ENCODE assay signal across 21 cellular contexts in genomic region chr12:13744566-13744965, GRCh38.
A peak's percentile ranks its signal among the peaks of the same experiment; 100 is the strongest.
DNase-seq lines count a peak whose midpoint lies in the region; ATAC-seq and TF ChIP-seq lines count a peak whose summit lies in the region.
"Had no signal": no experiment of that assay in that cellular context is flagged by ENCODE, and none has a peak within 500 bp of the region (broad histone marks: within the 10 kb centered on the region; RNA-seq: fewer than 3 reads in every experiment).

No MANE protein-coding gene starts in this region.

- H3K36me3 Mint-ChIP-seq in brain, result no peaks in the 10 kb centered on the region
- H3K36me3 Mint-ChIP-seq in endodermal cell (ENCODE audit: low read depth), result no peaks in the 10 kb centered on the region
- no peaks in the 10 kb centered on the region for H3K36me3 Mint-ChIP-seq in activated T-cell treated with anti-CD3 and anti-CD28 coated beads, Interleukin-2, amount 50 U/mL, for 4 hours (ENCODE audit: insufficient read depth)

- H3K9me3 Mint-ChIP-seq in brain (peaks cover 0 to 4% (median 0%) of the 10 kb centered on the region in 5 experiments), endodermal cell (no peaks in the 10 kb centered on the region)
- no peaks in the 10 kb centered on the region for H3K9me3 Mint-ChIP-seq in activated T-cell treated with anti-CD3 and anti-CD28 coated beads, Interleukin-2, amount 50 U/mL, for 4 hours

- WGBS in endodermal cell (ENCODE audit: insufficient coverage in 1 of 2, insufficient read length in 1 of 2), 2 experiments, result 85 to 86% methylated on average over 4 to 9 of the region's 9 CpGs

- no peaks in the 10 kb centered on the region for H3K36me3 ChIP-seq in endodermal cell (ENCODE audit: control insufficient read depth, insufficient read depth, low read length)
- no peaks in the 10 kb centered on the region for H3K36me3 ChIP-seq in vagina

- intact Hi-C loops in vagina (cut with DNase I), result no loop called here

- H3K4me3 Mint-ChIP-seq in brain (peak overlapping the region; percentile 51 to 70 (median 68)), endodermal cell (no peak overlapping the region)
- H3K4me3 Mint-ChIP-seq in activated T-cell treated with anti-CD3 and anti-CD28 coated beads, Interleukin-2, amount 50 U/mL, for 4 hours, result no peak overlapping the region
- H3K4me3 Mint-ChIP-seq: B cell, HFFc6 had no signal

- no peak for TF ChIP-seq POLR2A in vagina (IDR thresholded peaks at IDR 0.05)

- no peak for ATAC-seq in activated T-cell treated with anti-CD3 and anti-CD28 coated beads, Interleukin-2, amount 50 U/mL, for 4 hours
- ATAC-seq: HepG2 had no signal

- H3K4me3 ChIP-seq in endodermal cell (ENCODE audit: low read length) (no peak overlapping the region), vagina (no peak overlapping the region)
- H3K4me3 ChIP-seq: PC-9 had no signal

- peak; percentile 47 for DNase-seq in NCI-H82 (lab: John Stamatoyannopoulos, UW)
- no peak for DNase-seq in NCI-H82 treated with DMSO at 0.1 percent for 48 hours (lab: John Stamatoyannopoulos, UW; ENCODE audit: unreplicated experiment)
- no peak for DNase-seq in endodermal cell
- peak; percentile 65 for DNase-seq in retina
- DNase-seq in activated T-cell treated with anti-CD3 and anti-CD28 coated beads, Interleukin-2, amount 50 U/mL, for 4 hours, result no peak
- DNase-seq in activated gamma-delta T cell (lab: John Stamatoyannopoulos, UW), result no peak
- DNase-seq in vagina (ENCODE audit: extremely low spot score in 2 of 2), result no peak
- DNase-seq: H7, HFFc6, KBM-7, MV-4-11, NCI-H1417 treated with DMSO at 0.1 percent for 48 hours, NCI-H2029, NCI-H345, NCI-H748 treated with DMSO at 0.1 percent for 48 hours, PC-9, SIG-M5 had no signal

- H3K27me3 ChIP-seq in endodermal cell (ENCODE audit: control insufficient read depth, insufficient read depth, low read length, poor library complexity, severe bottlenecking), result peaks cover 51% of the 10 kb centered on the region
- H3K27me3 ChIP-seq in vagina, result no peaks in the 10 kb centered on the region

- peaks cover 55% of the 10 kb centered on the region for H3K4me1 Mint-ChIP-seq in brain
- peaks cover 52% of the 10 kb centered on the region for H3K4me1 Mint-ChIP-seq in endodermal cell
- peaks cover 2% of the 10 kb centered on the region for H3K4me1 Mint-ChIP-seq in activated T-cell treated with anti-CD3 and anti-CD28 coated beads, Interleukin-2, amount 50 U/mL, for 4 hours (ENCODE audit: low read depth)

- TF ChIP-seq CTCF in brain (conservative IDR thresholded peaks at IDR 0.05) (no peak), endodermal cell (conservative IDR thresholded peaks at IDR 0.05) (no peak), vagina (IDR thresholded peaks at IDR 0.05) (no peak)

- peak overlapping the region; percentile 57 to 93 (median 78) for H3K27ac Mint-ChIP-seq in brain
- H3K27ac Mint-ChIP-seq in endodermal cell, result no peak overlapping the region
- H3K27ac Mint-ChIP-seq: B cell, HFFc6 had no signal

- H3K27ac ChIP-seq in endodermal cell (ENCODE audit: low read depth, low read length), result peak overlapping the region; percentile 33
- H3K27ac ChIP-seq in vagina, result no peak overlapping the region
- H3K27ac ChIP-seq: PC-9, RWPE1 had no signal

- H3K4me1 ChIP-seq in endodermal cell (ENCODE audit: control insufficient read depth, insufficient read depth, low read length) (peaks cover 17% of the 10 kb centered on the region), vagina (no peaks in the 10 kb centered on the region)

- H3K9ac ChIP-seq in endodermal cell (ENCODE audit: extremely low read depth, low read length, poor library complexity, severe bottlenecking), result no peak overlapping the region

- H3K27me3 Mint-ChIP-seq in brain (no peaks in the 10 kb centered on the region), endodermal cell (ENCODE audit: insufficient read depth) (peaks cover 86% of the 10 kb centered on the region)
- H3K27me3 Mint-ChIP-seq in activated T-cell treated with anti-CD3 and anti-CD28 coated beads, Interleukin-2, amount 50 U/mL, for 4 hours (ENCODE audit: low read depth), result peaks cover 17% of the 10 kb centered on the region

- H3K9me3 ChIP-seq in endodermal cell (ENCODE audit: control insufficient read depth, low read length), result no peaks in the 10 kb centered on the region
- no peaks in the 10 kb centered on the region for H3K9me3 ChIP-seq in vagina

Comparison
In these comparisons a context has a peak if more than half of its experiments do, and no peak if none do; other contexts are left out.
1. DNase-seq: peak in NCI-H82 (single experiment) and retina (single experiment); none in NCI-H82 treated with DMSO at 0.1 percent for 48 hours (single experiment), endodermal cell (single experiment), activated T-cell treated with anti-CD3 and anti-CD28 coated beads, Interleukin-2, amount 50 U/mL, for 4 hours (single experiment), activated gamma-delta T cell (single experiment) and vagina (0 of 2).
2. H3K4me3 Mint-ChIP-seq: peak in brain (5 of 5); none in endodermal cell (single experiment) and activated T-cell treated with anti-CD3 and anti-CD28 coated beads, Interleukin-2, amount 50 U/mL, for 4 hours (single experiment).